Comparison of ENCODE assay signal across 10 cellular contexts in the genomic region with DNA sequence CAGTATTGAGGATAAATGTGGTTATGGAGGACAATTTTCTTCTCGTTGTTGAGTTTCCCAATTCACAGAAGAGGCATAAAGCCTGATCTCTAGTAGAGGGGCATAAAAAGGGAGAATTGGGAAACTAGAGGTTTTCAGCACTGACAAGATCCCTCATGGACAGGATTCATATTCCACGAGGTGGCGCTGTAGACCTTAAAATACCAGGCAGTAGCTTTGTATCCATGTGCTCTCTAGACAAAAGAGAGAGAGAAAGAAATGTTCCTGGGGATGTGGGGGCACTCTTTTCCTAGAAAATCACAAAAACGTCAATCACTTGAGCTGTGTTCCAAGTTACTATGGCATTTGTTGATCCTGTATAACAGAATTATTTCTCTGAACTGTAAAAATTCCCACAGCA.
DNase-seq lines count a peak whose midpoint lies in the region; ATAC-seq and TF ChIP-seq lines count a peak whose summit lies in the region.
"Had no signal": no experiment of that assay in that cellular context is flagged by ENCODE, and none has a peak within 500 bp of the region (broad histone marks: within the 10 kb centered on the region; RNA-seq: fewer than 3 reads in every experiment).

No MANE protein-coding gene starts in this region.

- TF ChIP-seq POLR2A in body of pancreas (IDR thresholded peaks at IDR 0.05): no peak

- DNase-seq in activated CD4-positive, alpha-beta T cell treated with anti-CD3 and anti-CD28 coated beads for 36 hours: peak; percentile 36
- DNase-seq in activated CD4-positive, alpha-beta T cell treated with anti-CD3 and anti-CD28 coated beads, Interleukin-2, amount 50 U/mL, for 4 hours: no peak
- peak; percentile 67 for DNase-seq in Jurkat, Clone E6-1 (ENCODE audit: low read depth, low spot score)
- DNase-seq in UCSD-AML1 (lab: John Stamatoyannopoulos, UW; ENCODE audit: unreplicated experiment) (peak; percentile 12), nephron progenitor cell (peak; percentile 17), NCI-H128 (lab: John Stamatoyannopoulos, UW; ENCODE audit: unreplicated experiment) (no peak), body of pancreas (no peak)
- DNase-seq: DMS79, NCI-H187 treated with DMSO at 0.1 percent for 48 hours had no signal

- peaks cover 0 to 6% (median 0%) of the 10 kb centered on the region in 3 donors for H3K9me3 ChIP-seq in body of pancreas

- no peak overlapping the region for H3K27ac ChIP-seq in body of pancreas

- peaks cover 8% of the 10 kb centered on the region for H3K9me3 Mint-ChIP-seq in activated CD4-positive, alpha-beta T cell treated with anti-CD3 and anti-CD28 coated beads for 36 hours (ENCODE audit: low read depth)
- H3K9me3 Mint-ChIP-seq in nephron progenitor cell: peaks cover 85% of the 10 kb centered on the region

- no peaks in the 10 kb centered on the region for H3K36me3 Mint-ChIP-seq in activated CD4-positive, alpha-beta T cell treated with anti-CD3 and anti-CD28 coated beads for 36 hours (ENCODE audit: low read depth)
- no peaks in the 10 kb centered on the region for H3K36me3 Mint-ChIP-seq in nephron progenitor cell (ENCODE audit: low read depth)

- H3K27me3 ChIP-seq in body of pancreas: no peaks in the 10 kb centered on the region

- TF ChIP-seq CTCF in nephron progenitor cell (IDR thresholded peaks at IDR 0.05) (no peak), body of pancreas (IDR thresholded peaks at IDR 0.05) (no peak)

- intact Hi-C loops in activated CD4-positive, alpha-beta T cell treated with anti-CD3 and anti-CD28 coated beads for 36 hours (cut with DNase I, micrococcal nuclease): no loop called here
- intact Hi-C loops in body of pancreas (cut with DNase I): no loop called here

- no peak overlapping the region for H3K4me3 Mint-ChIP-seq in activated CD4-positive, alpha-beta T cell treated with anti-CD3 and anti-CD28 coated beads for 36 hours
- no peak overlapping the region for H3K4me3 Mint-ChIP-seq in nephron progenitor cell

- no peaks in the 10 kb centered on the region for H3K4me1 ChIP-seq in body of pancreas

- ATAC-seq in activated CD4-positive, alpha-beta T cell treated with anti-CD3 and anti-CD28 coated beads for 36 hours: no peak
- ATAC-seq in GM19324 (IDR thresholded peaks at IDR 0.05; ENCODE audit: low FRiP score, unreplicated experiment) (no peak), body of pancreas (no peak)

- CTCF ChIA-PET in activated CD4-positive, alpha-beta T cell treated with anti-CD3 and anti-CD28 coated beads for 36 hours (lab: Charles Lee): interaction anchor here (0.5 kb wide), 1 partner anchor 1470 kb away, joined by 3 read pairs; no protein-coding TSS in a partner anchor

- no peak overlapping the region for H3K4me3 ChIP-seq in Jurkat, Clone E6-1 (ENCODE audit: low read length)
- no peak overlapping the region for H3K4me3 ChIP-seq in body of pancreas

- no peaks in the 10 kb centered on the region for H3K27me3 Mint-ChIP-seq in activated CD4-positive, alpha-beta T cell treated with anti-CD3 and anti-CD28 coated beads for 36 hours
- no peaks in the 10 kb centered on the region for H3K27me3 Mint-ChIP-seq in nephron progenitor cell (ENCODE audit: low read depth, poor library complexity)

- no peak overlapping the region for H3K27ac Mint-ChIP-seq in activated CD4-positive, alpha-beta T cell treated with anti-CD3 and anti-CD28 coated beads for 36 hours
- H3K27ac Mint-ChIP-seq in nephron progenitor cell: no peak overlapping the region

- H3K36me3 ChIP-seq in body of pancreas (replicated peaks in 1 of 2; ENCODE audit: insufficient read depth in 1 of 2, low read depth in 2 of 2): no peaks in the 10 kb centered on the region

- POLR2A ChIA-PET in activated CD4-positive, alpha-beta T cell treated with anti-CD3 and anti-CD28 coated beads for 36 hours (lab: Charles Lee): no interaction called here

- 8 to 15% methylated on average over 3 to 4 of the region's 4 CpGs for WGBS in body of pancreas, 2 donors

- H3K4me1 Mint-ChIP-seq in activated CD4-positive, alpha-beta T cell treated with anti-CD3 and anti-CD28 coated beads for 36 hours: no peaks in the 10 kb centered on the region
- H3K4me1 Mint-ChIP-seq in nephron progenitor cell: no peaks in the 10 kb centered on the region

Comparison
In these comparisons a context has a peak if more than half of its experiments do, and no peak if none do; other contexts are left out.
1. DNase-seq: peak in activated CD4-positive, alpha-beta T cell treated with anti-CD3 and anti-CD28 coated beads for 36 hours (single experiment), Jurkat, Clone E6-1 (single experiment), UCSD-AML1 (single experiment) and nephron progenitor cell (single experiment); none in activated CD4-positive, alpha-beta T cell treated with anti-CD3 and anti-CD28 coated beads, Interleukin-2, amount 50 U/mL, for 4 hours (0 of 2), NCI-H128 (single experiment) and body of pancreas (0 of 4).